In genomic region chr6:158772851-158773371, GRCh38 we compare ENCODE assay signal across 12 cellular contexts. TPM values are rescaled to one million over a fixed set of nuclear protein-coding genes. Genes with fewer than 3 reads are reported as not detected.
DNase-seq lines count a peak whose midpoint lies in the region; ATAC-seq and TF ChIP-seq lines count a peak whose summit lies in the region.
"Had no signal": no experiment of that assay in that cellular context is flagged by ENCODE, and none has a peak within 500 bp of the region (broad histone marks: within the 10 kb centered on the region; RNA-seq: fewer than 3 reads in every experiment).

No MANE protein-coding gene starts in this region.

- peak overlapping the region; percentile 59 for H3K27ac Mint-ChIP-seq in activated naive CD4-positive, alpha-beta T cell treated with anti-CD3 and anti-CD28 coated beads, Interleukin-2, amount 50 U/mL, for 24 hours
- peak overlapping the region; percentile 46 for H3K27ac Mint-ChIP-seq in activated naive CD8-positive, alpha-beta T cell treated with anti-CD3 and anti-CD28 coated beads, Interleukin-2, amount 10 ng/mL, durations not matched to agents 7 days and 5 days

- peaks cover 32% of the 10 kb centered on the region for H3K36me3 Mint-ChIP-seq in activated naive CD4-positive, alpha-beta T cell treated with anti-CD3 and anti-CD28 coated beads, Interleukin-2, amount 50 U/mL, for 24 hours
- peaks cover 38% of the 10 kb centered on the region for H3K36me3 Mint-ChIP-seq in activated naive CD8-positive, alpha-beta T cell treated with anti-CD3 and anti-CD28 coated beads, Interleukin-2, amount 10 ng/mL, durations not matched to agents 7 days and 5 days

- H3K9me3 ChIP-seq in upper lobe of right lung = no peaks in the 10 kb centered on the region
- H3K9me3 ChIP-seq: HAP-1 had no signal

- peaks cover 9% of the 10 kb centered on the region for H3K4me1 ChIP-seq in upper lobe of right lung
- H3K4me1 ChIP-seq: HAP-1 had no signal

- H3K27me3 ChIP-seq in layer of hippocampus (ENCODE audit: control insufficient read depth, insufficient read depth, low read length) (no peaks in the 10 kb centered on the region), upper lobe of right lung (no peaks in the 10 kb centered on the region)

- DNase-seq in activated naive CD4-positive, alpha-beta T cell treated with Interleukin-2 at 50 U/mL for 16 hours = no peak
- DNase-seq in activated naive CD8-positive, alpha-beta T cell treated with anti-CD3 and anti-CD28 coated beads, Interleukin-2, amount 10 ng/mL, durations not matched to agents 7 days and 5 days = no peak
- DNase-seq in upper lobe of right lung (no peak), erythroblast (lab: John Stamatoyannopoulos, UW) (no peak)
- DNase-seq: activated B cell treated with CpG ODN at 0.5 μM for 24 hours, C1 segment of cervical spinal cord, NCI-H446 treated with DMSO at 0.1 percent for 48 hours had no signal

- TF ChIP-seq POLR2A in erythroblast (IDR thresholded peaks at IDR 0.05; ENCODE audit: low read length) = no peak

- H3K4me3 ChIP-seq in upper lobe of right lung = no peak overlapping the region
- H3K4me3 ChIP-seq: HAP-1 had no signal

- H3K9me3 Mint-ChIP-seq in activated naive CD4-positive, alpha-beta T cell treated with anti-CD3 and anti-CD28 coated beads, Interleukin-2, amount 50 U/mL, for 24 hours = no peaks in the 10 kb centered on the region
- no peaks in the 10 kb centered on the region for H3K9me3 Mint-ChIP-seq in activated naive CD8-positive, alpha-beta T cell treated with anti-CD3 and anti-CD28 coated beads, Interleukin-2, amount 10 ng/mL, durations not matched to agents 7 days and 5 days
- H3K9me3 Mint-ChIP-seq: activated B cell treated with CpG ODN at 0.5 μM for 24 hours had no signal

- no peaks in the 10 kb centered on the region for H3K27me3 Mint-ChIP-seq in activated naive CD4-positive, alpha-beta T cell treated with anti-CD3 and anti-CD28 coated beads, Interleukin-2, amount 50 U/mL, for 24 hours
- H3K27me3 Mint-ChIP-seq in activated naive CD8-positive, alpha-beta T cell treated with anti-CD3 and anti-CD28 coated beads, Interleukin-2, amount 10 ng/mL, durations not matched to agents 7 days and 5 days = no peaks in the 10 kb centered on the region
- H3K27me3 Mint-ChIP-seq: activated B cell treated with CpG ODN at 0.5 μM for 24 hours had no signal

- intact Hi-C loops in upper lobe of right lung (cut with DNase I) = no loop called here

- POLR2A ChIA-PET in activated naive CD8-positive, alpha-beta T cell treated with anti-CD3 and anti-CD28 coated beads, Interleukin-2, amount 10 ng/mL, durations not matched to agents 7 days and 5 days (lab: Charles Lee) = no interaction called here

- peaks cover 48% of the 10 kb centered on the region for H3K4me1 Mint-ChIP-seq in activated naive CD4-positive, alpha-beta T cell treated with anti-CD3 and anti-CD28 coated beads, Interleukin-2, amount 50 U/mL, for 24 hours
- H3K4me1 Mint-ChIP-seq in activated naive CD8-positive, alpha-beta T cell treated with anti-CD3 and anti-CD28 coated beads, Interleukin-2, amount 10 ng/mL, durations not matched to agents 7 days and 5 days = peaks cover 30% of the 10 kb centered on the region
- H3K4me1 Mint-ChIP-seq: activated B cell treated with CpG ODN at 0.5 μM for 24 hours had no signal

- no peak for TF ChIP-seq CTCF in upper lobe of right lung (IDR thresholded peaks at IDR 0.05)

- H3K36me3 ChIP-seq in upper lobe of right lung = peaks cover 94% of the 10 kb centered on the region

- ATAC-seq in activated naive CD8-positive, alpha-beta T cell treated with anti-CD3 and anti-CD28 coated beads, Interleukin-2, amount 10 ng/mL, durations not matched to agents 7 days and 5 days (ENCODE audit: low read depth) = no peak
- peak; percentile 25 for ATAC-seq in upper lobe of right lung
- no peak for ATAC-seq in HG03457 (IDR thresholded peaks at IDR 0.05; ENCODE audit: unreplicated experiment)
- ATAC-seq in HG02884 (IDR thresholded peaks at IDR 0.05; ENCODE audit: unreplicated experiment) = no peak

- H3K27ac ChIP-seq in layer of hippocampus (ENCODE audit: low read depth, low read length) (peak overlapping the region; percentile 66), upper lobe of right lung (no peak overlapping the region)

- H3K4me3 Mint-ChIP-seq in activated naive CD4-positive, alpha-beta T cell treated with anti-CD3 and anti-CD28 coated beads, Interleukin-2, amount 50 U/mL, for 24 hours = peak overlapping the region; percentile 23
- H3K4me3 Mint-ChIP-seq in activated naive CD8-positive, alpha-beta T cell treated with anti-CD3 and anti-CD28 coated beads, Interleukin-2, amount 10 ng/mL, durations not matched to agents 7 days and 5 days = no peak overlapping the region
- H3K4me3 Mint-ChIP-seq: activated B cell treated with CpG ODN at 0.5 μM for 24 hours had no signal

RNA-seq across cellular contexts. Expression of gene EZR, which starts 46.3 kb away (rescaled TPM):
- total RNA-seq in activated naive CD8-positive, alpha-beta T cell treated with anti-CD3 and anti-CD28 coated beads, Interleukin-2, amount 10 ng/mL, durations not matched to agents 7 days and 5 days = 100 to 1,000 TPM; 235 to 257 TPM
- 260 TPM for total RNA-seq in upper lobe of right lung
